In the genomic region with DNA sequence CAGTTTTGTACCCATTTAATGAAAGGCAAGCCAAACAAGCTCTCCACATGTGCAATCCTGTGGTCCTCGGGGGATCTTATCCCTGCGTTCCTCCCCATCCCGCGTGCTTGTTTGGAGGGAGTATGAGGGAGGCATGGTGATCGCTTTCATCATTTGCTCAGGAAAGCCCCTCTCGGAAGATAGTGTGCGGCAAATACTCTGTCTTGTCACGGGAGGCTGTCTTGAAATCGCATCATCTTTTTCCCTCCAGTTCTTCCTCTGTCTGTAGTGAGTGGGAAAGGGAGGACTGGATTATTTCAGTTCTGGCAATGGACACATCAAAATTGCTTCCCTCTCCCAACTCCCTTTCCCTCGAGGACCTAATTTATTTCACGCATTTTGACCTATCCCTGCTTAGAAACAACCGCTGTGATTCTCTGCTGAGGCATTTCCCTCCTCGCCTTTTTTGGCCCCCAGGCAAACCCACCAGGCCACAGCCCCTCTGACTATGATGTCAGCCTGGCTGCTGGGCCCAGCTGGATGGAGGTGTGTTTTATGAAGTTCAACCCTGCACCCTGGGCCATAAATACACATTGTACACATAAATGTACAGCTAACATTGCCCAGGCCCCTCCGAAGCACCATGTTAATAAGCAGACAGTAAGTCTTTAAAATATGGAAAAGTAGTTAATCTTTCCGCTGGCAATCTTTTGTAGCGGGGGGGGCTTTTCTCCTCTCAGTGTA, we compare ENCODE assay signal across 16 cellular contexts.
DNase-seq lines count a peak whose midpoint lies in the region; ATAC-seq and TF ChIP-seq lines count a peak whose summit lies in the region.
"Had no signal": no experiment of that assay in that cellular context is flagged by ENCODE, and none has a peak within 500 bp of the region (broad histone marks: within the 10 kb centered on the region; RNA-seq: fewer than 3 reads in every experiment).

No MANE protein-coding gene starts in this region.

- DNase-seq in EL = peak; percentile 33
- DNase-seq in SK-N-DZ (ENCODE audit: low spot score) = peak; percentile 9
- peak; percentile 37 for DNase-seq in hepatocyte (ENCODE audit: low spot score)
- DNase-seq in cardiac septum (ENCODE audit: low spot score) = no peak
- DNase-seq in NK-92 treated with Interleukin-12 subunit alpha and Interleukin-12 subunit beta, amount 100 ng/mL, for 24 hours (lab: John Stamatoyannopoulos, UW) = no peak
- no peak for DNase-seq in HCEC 1CT
- DNase-seq: CD8-positive, alpha-beta memory T cell; KG1; NCI-H1436 treated with DMSO at 0.1 percent for 48 hours; NCI-H2029 treated with DMSO at 0.1 percent for 48 hours; NCI-H2171 treated with DMSO at 0.1 percent for 48 hours; NCI-H524 had no signal

- intact Hi-C loops in cardiac septum (cut with DNase I) = no loop called here

- no peak overlapping the region for H3K4me2 ChIP-seq in hepatocyte
- H3K4me2 ChIP-seq: BLaER1 had no signal

- H2AFZ ChIP-seq in hepatocyte = no peak overlapping the region

- H4K20me1 ChIP-seq in hepatocyte (ENCODE audit: insufficient read depth, poor library complexity, severe bottlenecking) = no peaks in the 10 kb centered on the region
- H4K20me1 ChIP-seq: BLaER1 had no signal

- no peak for TF ChIP-seq CTCF in hepatocyte (IDR thresholded peaks at IDR 0.05; ENCODE audit: poor library complexity)

- no peaks in the 10 kb centered on the region for H3K9me3 ChIP-seq in hepatocyte (ENCODE audit: low read depth)
- H3K9me3 ChIP-seq: BLaER1 had no signal

- H3K9me2 ChIP-seq in hepatocyte (replicated peaks; ENCODE audit: insufficient read depth) = no peaks in the 10 kb centered on the region

- H3K4me1 ChIP-seq in hepatocyte (ENCODE audit: insufficient read depth) = no peaks in the 10 kb centered on the region
- H3K4me1 ChIP-seq in rectal smooth muscle tissue (ENCODE audit: control insufficient read depth, insufficient read depth, low read length) = peaks cover 5% of the 10 kb centered on the region
- H3K4me1 ChIP-seq: BLaER1 had no signal

- WGBS in hepatocyte (ENCODE audit: low lambda C conversion rate, missing lambda C conversion rate) = 70% methylated on average over 16 of the region's 16 CpGs

- H3K27ac ChIP-seq in hepatocyte = no peak overlapping the region
- H3K27ac ChIP-seq in rectal smooth muscle tissue (ENCODE audit: low read depth, low read length) = peak overlapping the region; percentile 2
- H3K27ac ChIP-seq: BLaER1 had no signal

- H3K4me3 ChIP-seq in hepatocyte = no peak overlapping the region
- no peak overlapping the region for H3K4me3 ChIP-seq in rectal smooth muscle tissue (ENCODE audit: low read length)
- H3K4me3 ChIP-seq: BLaER1 had no signal

- no peaks in the 10 kb centered on the region for H3K27me3 ChIP-seq in hepatocyte
- H3K27me3 ChIP-seq in rectal smooth muscle tissue (ENCODE audit: control insufficient read depth, insufficient read depth, low read length) = no peaks in the 10 kb centered on the region
- H3K27me3 ChIP-seq: BLaER1 had no signal

- H3K36me3 ChIP-seq in hepatocyte (replicated peaks; ENCODE audit: insufficient read depth, low read depth) (no peaks in the 10 kb centered on the region), rectal smooth muscle tissue (ENCODE audit: control insufficient read depth, insufficient read depth, low read length) (no peaks in the 10 kb centered on the region)
- H3K36me3 ChIP-seq: BLaER1 had no signal

- H3K79me2 ChIP-seq in hepatocyte = no peaks in the 10 kb centered on the region

- no peak overlapping the region for H3K9ac ChIP-seq in rectal smooth muscle tissue (ENCODE audit: low read length)
- H3K9ac ChIP-seq: BLaER1 had no signal

- no peak for ATAC-seq in HG03378 (IDR thresholded peaks at IDR 0.05; ENCODE audit: unreplicated experiment)
- ATAC-seq: HCT116 had no signal

Comparison
In these comparisons a context has a peak if more than half of its experiments do, and no peak if none do; other contexts are left out.
1. DNase-seq: peak in EL (single experiment), SK-N-DZ (single experiment) and hepatocyte (single experiment); none in cardiac septum (single experiment), NK-92 treated with Interleukin-12 subunit alpha and Interleukin-12 subunit beta, amount 100 ng/mL, for 24 hours (single experiment) and HCEC 1CT (single experiment).